In genomic region chr1:171441278-171441677, GRCh38 we compare ENCODE assay signal across 1 cellular context.
TF ChIP-seq lines count a peak whose summit lies in the region.

No MANE protein-coding gene starts in this region.

TF ChIP-seq in SK-N-SH, 30 proteins besides CTCF, POLR2A, EP300 and RAD21 (continued from another document):
- TF ChIP-seq, protein P1, sequence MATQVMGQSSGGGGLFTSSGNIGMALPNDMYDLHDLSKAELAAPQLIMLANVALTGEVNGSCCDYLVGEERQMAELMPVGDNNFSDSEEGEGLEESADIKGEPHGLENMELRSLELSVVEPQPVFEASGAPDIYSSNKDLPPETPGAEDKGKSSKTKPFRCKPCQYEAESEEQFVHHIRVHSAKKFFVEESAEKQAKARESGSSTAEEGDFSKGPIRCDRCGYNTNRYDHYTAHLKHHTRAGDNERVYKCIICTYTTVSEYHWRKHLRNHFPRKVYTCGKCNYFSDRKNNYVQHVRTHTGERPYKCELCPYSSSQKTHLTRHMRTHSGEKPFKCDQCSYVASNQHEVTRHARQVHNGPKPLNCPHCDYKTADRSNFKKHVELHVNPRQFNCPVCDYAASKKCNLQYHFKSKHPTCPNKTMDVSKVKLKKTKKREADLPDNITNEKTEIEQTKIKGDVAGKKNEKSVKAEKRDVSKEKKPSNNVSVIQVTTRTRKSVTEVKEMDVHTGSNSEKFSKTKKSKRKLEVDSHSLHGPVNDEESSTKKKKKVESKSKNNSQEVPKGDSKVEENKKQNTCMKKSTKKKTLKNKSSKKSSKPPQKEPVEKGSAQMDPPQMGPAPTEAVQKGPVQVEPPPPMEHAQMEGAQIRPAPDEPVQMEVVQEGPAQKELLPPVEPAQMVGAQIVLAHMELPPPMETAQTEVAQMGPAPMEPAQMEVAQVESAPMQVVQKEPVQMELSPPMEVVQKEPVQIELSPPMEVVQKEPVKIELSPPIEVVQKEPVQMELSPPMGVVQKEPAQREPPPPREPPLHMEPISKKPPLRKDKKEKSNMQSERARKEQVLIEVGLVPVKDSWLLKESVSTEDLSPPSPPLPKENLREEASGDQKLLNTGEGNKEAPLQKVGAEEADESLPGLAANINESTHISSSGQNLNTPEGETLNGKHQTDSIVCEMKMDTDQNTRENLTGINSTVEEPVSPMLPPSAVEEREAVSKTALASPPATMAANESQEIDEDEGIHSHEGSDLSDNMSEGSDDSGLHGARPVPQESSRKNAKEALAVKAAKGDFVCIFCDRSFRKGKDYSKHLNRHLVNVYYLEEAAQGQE (IDR thresholded peaks at IDR 0.05; ENCODE audit: low read depth, low read length): no peak
- no peak for TF ChIP-seq RCOR1 (IDR thresholded peaks at IDR 0.05; ENCODE audit: low read length)
TF ChIP-seq in SK-N-SH: peak in this region for 5.
